In genomic region chr9:35962126-35962906, GRCh38 we compare ENCODE assay signal across 11 cellular contexts. TPM values are rescaled to one million over a fixed set of nuclear protein-coding genes. Genes with fewer than 3 reads are reported as not detected.
A peak's percentile ranks its signal among the peaks of the same experiment; 100 is the strongest.
DNase-seq lines count a peak whose midpoint lies in the region; ATAC-seq, FAIRE-seq and TF ChIP-seq lines count a peak whose summit lies in the region.
"Had no signal": no experiment of that assay in that cellular context is flagged by ENCODE, and none has a peak within 500 bp of the region (broad histone marks: within the 10 kb centered on the region; RNA-seq: fewer than 3 reads in every experiment).

No MANE protein-coding gene starts in this region.

- DNase-seq in ELR (ENCODE audit: low read depth) (peak; percentile 67), RWPE1 (ENCODE audit: low spot score) (peak; percentile 43), fibroblast of lung (ENCODE audit: low read depth in 2 of 2) (peak; percentile 72 to 85), osteoblast (ENCODE audit: insufficient read length, low spot score, missing footprints) (peak; percentile 90), frontal cortex (ENCODE audit: low spot score in 2 of 2) (no peak), middle frontal gyrus (ENCODE audit: extremely low spot score, low spot score) (no peak), NCI-H526 treated with DMSO at 0.1 percent for 48 hours (lab: John Stamatoyannopoulos, UW) (no peak)
- DNase-seq: activated CD4-positive, alpha-beta T cell treated with anti-CD3 and anti-CD28 coated beads, Interleukin-2, amount 10 ng/mL, durations not matched to agents 24 days and 14 days; immature natural killer cell; substantia nigra had no signal

- ATAC-seq in HG02678 (IDR thresholded peaks at IDR 0.05; ENCODE audit: unreplicated experiment), result no peak

- H4K20me1 ChIP-seq in fibroblast of lung (ENCODE audit: control insufficient read depth, extremely low read depth, insufficient read depth, low read length) (no peaks in the 10 kb centered on the region), osteoblast (ENCODE audit: insufficient read depth, low read length) (no peaks in the 10 kb centered on the region)

- H3K9me3 ChIP-seq in fibroblast of lung (ENCODE audit: control insufficient read depth, insufficient read depth, low read depth, low read length), result no peaks in the 10 kb centered on the region
- H3K9me3 ChIP-seq in osteoblast (ENCODE audit: low read depth, low read length), result no peaks in the 10 kb centered on the region

- no peak for TF ChIP-seq CTCF in RWPE1 (conservative IDR thresholded peaks at IDR 0.05; ENCODE audit: low read depth)
- no peak for TF ChIP-seq CTCF in fibroblast of lung (conservative IDR thresholded peaks at IDR 0.05 in 1 of 2, IDR thresholded peaks at IDR 0.05 in 1 of 2; ENCODE audit: low read depth in 1 of 2, low read length in 2 of 2)
- TF ChIP-seq CTCF in osteoblast (IDR thresholded peaks at IDR 0.05; ENCODE audit: extremely low read depth, low read depth, low read length), result no peak

- H3K79me2 ChIP-seq in fibroblast of lung (ENCODE audit: control insufficient read depth, insufficient read depth, low read length), result no peaks in the 10 kb centered on the region
- H3K79me2 ChIP-seq in osteoblast (ENCODE audit: insufficient read depth, low read length), result no peaks in the 10 kb centered on the region

- POLR2A ChIA-PET in RWPE1 (lab: Yijun Ruan, JAX; ENCODE audit: low non-redundant PET), result no interaction called here

- H3K4me1 ChIP-seq in fibroblast of lung (ENCODE audit: control insufficient read depth, extremely low read depth, insufficient read depth, low read length) (no peaks in the 10 kb centered on the region), osteoblast (ENCODE audit: insufficient read depth, low read length) (peaks cover 24% of the 10 kb centered on the region)

- H3K27me3 ChIP-seq in fibroblast of lung (ENCODE audit: control insufficient read depth, insufficient read depth, low read length) (no peaks in the 10 kb centered on the region), osteoblast (ENCODE audit: insufficient read depth, low read length) (no peaks in the 10 kb centered on the region)

- no peak overlapping the region for H3K9ac ChIP-seq in fibroblast of lung (ENCODE audit: insufficient read depth, low read length)

- peak overlapping the region; percentile 58 for H3K27ac ChIP-seq in RWPE1
- H3K27ac ChIP-seq in fibroblast of lung (ENCODE audit: insufficient read depth, low read length), result no peak overlapping the region
- no peak overlapping the region for H3K27ac ChIP-seq in osteoblast (ENCODE audit: low read depth, low read length)

- peak overlapping the region; percentile 67 for H3K4me2 ChIP-seq in fibroblast of lung (ENCODE audit: extremely low read depth, insufficient read depth, low read length)
- peak overlapping the region; percentile 77 for H3K4me2 ChIP-seq in osteoblast (ENCODE audit: insufficient read depth, low read length)

- H2AFZ ChIP-seq in fibroblast of lung (ENCODE audit: low read length) (no peak overlapping the region), osteoblast (ENCODE audit: low read length) (peak overlapping the region; percentile 86)

- CTCF ChIA-PET in RWPE1 (lab: Yijun Ruan, JAX), result interaction anchor here (1.0 to 1.6 kb wide), 2 partner anchors 10 to 17 kb away, joined by 3 to 6 read pairs; no protein-coding TSS in a partner anchor

- FAIRE-seq in frontal cortex (lab: Jason Lieb, UNC), result no peak

- H3K36me3 ChIP-seq in fibroblast of lung (ENCODE audit: control insufficient read depth, insufficient read depth, low read length) (no peaks in the 10 kb centered on the region), osteoblast (ENCODE audit: insufficient read depth, low read length) (no peaks in the 10 kb centered on the region)

- H3K4me3 ChIP-seq in fibroblast of lung (replicated peaks in 1 of 4; ENCODE audit: control extremely low read depth in 1 of 4, insufficient read depth in 1 of 4, low read depth in 3 of 4, low read length in 4 of 4) (peak overlapping the region in 1 of 4 experiments; percentile 31), osteoblast (ENCODE audit: insufficient read depth, low read length) (peak overlapping the region; percentile 61)

RNA-seq across cellular contexts. Expression of gene OR2S2, which starts 4.4 kb away (rescaled TPM):
- total RNA-seq in fibroblast of lung (0.17 TPM in 1 of 2 replicates, not detected in the other), osteoblast (under 0.01 TPM in 2 replicates), frontal cortex (not detected)
- 0.17 and 0.18 TPM in 2 replicates for polyA plus RNA-seq in fibroblast of lung
- polyA plus RNA-seq in fibroblast of lung (2012), result not detected in 2 replicates
- not detected in 2 replicates for polyA minus RNA-seq in fibroblast of lung (ENCODE audit: low replicate concordance)
- total RNA-seq: activated CD4-positive, alpha-beta T cell treated with anti-CD3 and anti-CD28 coated beads, Interleukin-2, amount 10 ng/mL, durations not matched to agents 24 days and 14 days had no signal
- polyA plus RNA-seq: immature natural killer cell had no signal

RNA-seq across cellular contexts. Expression of gene SPAAR, which starts 53.0 kb away (rescaled TPM):
- total RNA-seq in fibroblast of lung (under 0.01 and 0.17 TPM in 2 replicates), osteoblast (0.29 and 0.72 TPM in 2 replicates), frontal cortex (0.41 TPM)
- 0.34 and 0.41 TPM in 2 replicates for polyA plus RNA-seq in fibroblast of lung
- polyA plus RNA-seq in fibroblast of lung (2012), result 0.37 and 0.48 TPM in 2 replicates
- not detected in 2 replicates for polyA minus RNA-seq in fibroblast of lung (ENCODE audit: low replicate concordance)
- total RNA-seq: activated CD4-positive, alpha-beta T cell treated with anti-CD3 and anti-CD28 coated beads, Interleukin-2, amount 10 ng/mL, durations not matched to agents 24 days and 14 days had no signal
- polyA plus RNA-seq: immature natural killer cell had no signal

RNA-seq across cellular contexts. Expression of gene HRCT1, which starts 56.3 kb away (rescaled TPM):
- total RNA-seq in fibroblast of lung, result 0.26 and 1.2 TPM in 2 replicates
- polyA plus RNA-seq in fibroblast of lung, result 3.1 and 3.3 TPM in 2 replicates
- polyA plus RNA-seq in fibroblast of lung (2012), result 5.9 and 6.3 TPM in 2 replicates
- polyA minus RNA-seq in fibroblast of lung (ENCODE audit: low replicate concordance), result 5.4 and 6.0 TPM in 2 replicates
- total RNA-seq in osteoblast, result 1.8 and 5.1 TPM in 2 replicates
- total RNA-seq in frontal cortex, result 0.82 TPM
- total RNA-seq: activated CD4-positive, alpha-beta T cell treated with anti-CD3 and anti-CD28 coated beads, Interleukin-2, amount 10 ng/mL, durations not matched to agents 24 days and 14 days had no signal
- polyA plus RNA-seq: immature natural killer cell had no signal

Comparison
In these comparisons a context has a peak if more than half of its experiments do, and no peak if none do; other contexts are left out.
1. DNase-seq: peak in ELR (single experiment), RWPE1 (single experiment), fibroblast of lung (2 of 2) and osteoblast (single experiment); none in frontal cortex (0 of 2), middle frontal gyrus (single experiment) and NCI-H526 treated with DMSO at 0.1 percent for 48 hours (single experiment).